9 cellular contexts compared by ENCODE assay signal in genomic region chr22:20463324-20464095, GRCh38. TPM values are rescaled to one million over a fixed set of nuclear protein-coding genes. Genes with fewer than 3 reads are reported as not detected.
DNase-seq lines count a peak whose midpoint lies in the region; ATAC-seq and TF ChIP-seq lines count a peak whose summit lies in the region.
"Had no signal": no experiment of that assay in that cellular context is flagged by ENCODE, and none has a peak within 500 bp of the region (broad histone marks: within the 10 kb centered on the region; RNA-seq: fewer than 3 reads in every experiment).

No MANE protein-coding gene starts in this region.

- no peaks in the 10 kb centered on the region for H3K9me3 ChIP-seq in T-helper 17 cell (ENCODE audit: control insufficient read depth, low read length, poor library complexity, severe bottlenecking)
- H3K9me3 ChIP-seq in upper lobe of left lung, result no peaks in the 10 kb centered on the region
- no peaks in the 10 kb centered on the region for H3K9me3 ChIP-seq in Caco-2

- POLR2A ChIA-PET in Caco-2 (lab: Charles Lee), result no interaction called here

- peak overlapping the region; percentile 55 to 76 (median 66) for H3K27ac ChIP-seq in upper lobe of left lung
- H3K27ac ChIP-seq: cardiac muscle cell had no signal

- no peak for TF ChIP-seq POLR2A in upper lobe of left lung (IDR thresholded peaks at IDR 0.05)

- peak; percentile 34 for DNase-seq in activated naive CD4-positive, alpha-beta T cell treated with anti-CD3 and anti-CD28 coated beads for 36 hours
- no peak for DNase-seq in activated naive CD4-positive, alpha-beta T cell treated with Interleukin-2 at 50 U/mL for 16 hours
- DNase-seq in T-helper 17 cell (no peak), upper lobe of left lung (no peak), Caco-2 (no peak), superior temporal gyrus (ENCODE audit: extremely low spot score) (no peak), pons (ENCODE audit: low spot score) (no peak)

- H3K4me1 ChIP-seq in upper lobe of left lung (peaks cover 9 to 18% (median 17%) of the 10 kb centered on the region in 4 donors), Caco-2 (no peaks in the 10 kb centered on the region)

- H3K4me3 ChIP-seq in upper lobe of left lung, result no peak overlapping the region
- H3K4me3 ChIP-seq in Caco-2 (ENCODE audit: low read depth, low read length), result no peak overlapping the region
- H3K4me3 ChIP-seq: cardiac muscle cell had no signal

- peaks cover 53% of the 10 kb centered on the region for H3K4me1 Mint-ChIP-seq in activated naive CD4-positive, alpha-beta T cell treated with anti-CD3 and anti-CD28 coated beads for 36 hours (ENCODE audit: low read depth)
- H3K4me1 Mint-ChIP-seq in T-helper 17 cell, result peaks cover 44% of the 10 kb centered on the region
- no peaks in the 10 kb centered on the region for H3K4me1 Mint-ChIP-seq in Caco-2 (ENCODE audit: low read depth, unreplicated experiment)

- H3K36me3 ChIP-seq in upper lobe of left lung, result peaks cover 0 to 29% (median 21%) of the 10 kb centered on the region in 4 donors
- H3K36me3 ChIP-seq in Caco-2 (ENCODE audit: control insufficient read depth, insufficient read depth, low read length), result no peaks in the 10 kb centered on the region

- peaks cover 9% of the 10 kb centered on the region for H3K36me3 Mint-ChIP-seq in activated naive CD4-positive, alpha-beta T cell treated with anti-CD3 and anti-CD28 coated beads for 36 hours (ENCODE audit: low read depth)
- H3K36me3 Mint-ChIP-seq in T-helper 17 cell (ENCODE audit: low read depth) (peaks cover 6% of the 10 kb centered on the region), Caco-2 (ENCODE audit: insufficient read depth, unreplicated experiment) (no peaks in the 10 kb centered on the region)

- peak overlapping the region; percentile 87 for H3K27ac Mint-ChIP-seq in activated naive CD4-positive, alpha-beta T cell treated with anti-CD3 and anti-CD28 coated beads for 36 hours
- H3K27ac Mint-ChIP-seq in T-helper 17 cell (peak overlapping the region; percentile 96), Caco-2 (ENCODE audit: unreplicated experiment) (no peak overlapping the region)

- CTCF ChIA-PET in activated naive CD4-positive, alpha-beta T cell treated with anti-CD3 and anti-CD28 coated beads for 36 hours (lab: Charles Lee), result interaction anchor here (0.6 to 3.2 kb wide), 4 partner anchors 34 to 64 kb away, joined by 3 to 16 read pairs (median 3); no protein-coding TSS in a partner anchor
- CTCF ChIA-PET in Caco-2 (lab: Charles Lee), result no interaction called here

- H3K27me3 ChIP-seq in upper lobe of left lung, result no peaks in the 10 kb centered on the region
- H3K27me3 ChIP-seq in Caco-2 (replicated peaks; ENCODE audit: control insufficient read depth, insufficient read depth, low read length), result no peaks in the 10 kb centered on the region
- H3K27me3 ChIP-seq: cardiac muscle cell had no signal

- WGBS in upper lobe of left lung, 2 donors, result 37 to 50% methylated on average over 2 of the region's 2 CpGs

- ATAC-seq in T-helper 17 cell (peak; percentile 77), esophagus mucosa (peak; percentile 44), upper lobe of left lung (ENCODE audit: low FRiP score in 2 of 2) (peak; percentile 48 to 61)

- no peak for TF ChIP-seq EP300 in upper lobe of left lung (IDR thresholded peaks at IDR 0.05)

- peak overlapping the region; percentile 16 for H3K4me3 Mint-ChIP-seq in activated naive CD4-positive, alpha-beta T cell treated with anti-CD3 and anti-CD28 coated beads for 36 hours
- peak overlapping the region; percentile 77 for H3K4me3 Mint-ChIP-seq in T-helper 17 cell
- no peak overlapping the region for H3K4me3 Mint-ChIP-seq in Caco-2 (ENCODE audit: unreplicated experiment)

- no TSS peak for BruUV-seq in Caco-2 (replicated peaks; lab: Mats Ljungman, UMichigan)

- H3K27me3 Mint-ChIP-seq in activated naive CD4-positive, alpha-beta T cell treated with anti-CD3 and anti-CD28 coated beads for 36 hours (ENCODE audit: low read depth), result no peaks in the 10 kb centered on the region
- H3K27me3 Mint-ChIP-seq in T-helper 17 cell, result no peaks in the 10 kb centered on the region
- H3K27me3 Mint-ChIP-seq in Caco-2 (ENCODE audit: insufficient read depth, unreplicated experiment), result no peaks in the 10 kb centered on the region

- no peak for TF ChIP-seq CTCF in upper lobe of left lung (IDR thresholded peaks at IDR 0.05)
- TF ChIP-seq CTCF in Caco-2 (IDR thresholded peaks at IDR 0.05; ENCODE audit: insufficient read depth in 1 of 2, low read depth in 1 of 2, low read length in 1 of 2, severe bottlenecking in 1 of 2, unreplicated experiment in 1 of 2), result no peak

- intact Hi-C loops in activated naive CD4-positive, alpha-beta T cell treated with anti-CD3 and anti-CD28 coated beads for 36 hours (cut with micrococcal nuclease), result loop anchor here (1.0 to 5.0 kb wide), 3 partner anchors 33 to 141 kb away; partner anchors contain the start of gene DGCR6L
- intact Hi-C loops in Caco-2 (cut with micrococcal nuclease; ENCODE audit: unreplicated experiment), result no loop called here

- no peaks in the 10 kb centered on the region for H3K9me3 Mint-ChIP-seq in activated naive CD4-positive, alpha-beta T cell treated with anti-CD3 and anti-CD28 coated beads for 36 hours
- H3K9me3 Mint-ChIP-seq in Caco-2 (ENCODE audit: unreplicated experiment), result no peaks in the 10 kb centered on the region

RNA-seq across cellular contexts. Expression of gene SCARF2, which starts 25.9 kb away (rescaled TPM):
- under 1 TPM; 0.21 to 0.30 TPM for total RNA-seq in activated naive CD4-positive, alpha-beta T cell treated with anti-CD3 and anti-CD28 coated beads for 36 hours
- total RNA-seq in T-helper 17 cell (1 to 10 TPM; 3.1 to 3.6 TPM), esophagus mucosa (0.48 TPM), upper lobe of left lung (10 to 100 TPM; 10.1 to 36.7 (median 16.1) TPM), Caco-2 (2022) (0.58 and 0.73 TPM in 2 replicates)

RNA-seq across cellular contexts. Expression of gene KLHL22, which starts 32.1 kb away (rescaled TPM):
- total RNA-seq in activated naive CD4-positive, alpha-beta T cell treated with anti-CD3 and anti-CD28 coated beads for 36 hours, result 10 to 100 TPM; 10.1 to 11.7 TPM
- total RNA-seq in T-helper 17 cell (10 to 100 TPM; 28.1 to 33.1 TPM), esophagus mucosa (5.0 TPM), upper lobe of left lung (10 to 100 TPM; 17.5 to 48.2 (median 22.7) TPM), Caco-2 (2022) (20.9 and 24.4 TPM in 2 replicates)

RNA-seq across cellular contexts. Expression of gene MED15, which starts 43.9 kb away (rescaled TPM):
- total RNA-seq in activated naive CD4-positive, alpha-beta T cell treated with anti-CD3 and anti-CD28 coated beads for 36 hours, result 100 to 1,000 TPM in 1 of 2 experiments, 10 to 100 TPM in 1; 94.7 to 108 TPM
- 100 to 1,000 TPM; 207 to 251 TPM for total RNA-seq in T-helper 17 cell
- total RNA-seq in esophagus mucosa, result 51.7 TPM
- 100 to 1,000 TPM in 4 of 6 donors, 10 to 100 TPM in 2; 64.2 to 170 (median 123) TPM for total RNA-seq in upper lobe of left lung
- total RNA-seq in Caco-2 (2022), result 94.7 and 104 TPM in 2 replicates
